In genomic region chr12:42511656-42512055, GRCh38 we compare ENCODE assay signal across 30 cellular contexts.
"Had no signal": no experiment of that assay in that cellular context is flagged by ENCODE, and none has a peak within 500 bp of the region (broad histone marks: within the 10 kb centered on the region; RNA-seq: fewer than 3 reads in every experiment).

No MANE protein-coding gene starts in this region.

- H3K4me2 ChIP-seq: neural progenitor cell had no signal

- H3K4me3 Mint-ChIP-seq: naive thymus-derived CD4-positive, alpha-beta T cell; natural killer cell; nephron; neural progenitor cell; stimulated activated memory B cell treated with anti-CD40 and anti-IgM and Interleukin-4, amounts not matched to agents 10 μg/mL and 1 μg/mL and 100 μg/mL, for 72 hours; stimulated activated naive CD8-positive, alpha-beta T cell treated with anti-CD3 and anti-CD28 coated beads, Interleukin-15, amount 100 ng/mL, for 72 hours; type B pancreatic cell had no signal

- H3K36me3 Mint-ChIP-seq: naive thymus-derived CD4-positive, alpha-beta T cell; natural killer cell; neural progenitor cell; stimulated activated memory B cell treated with anti-CD40 and anti-IgM and Interleukin-4, amounts not matched to agents 10 μg/mL and 1 μg/mL and 100 μg/mL, for 72 hours had no signal

- H3K27me3 Mint-ChIP-seq: stimulated activated memory B cell treated with anti-CD40 and anti-IgM and Interleukin-4, amounts not matched to agents 10 μg/mL and 1 μg/mL and 100 μg/mL, for 72 hours; stimulated activated naive CD8-positive, alpha-beta T cell treated with anti-CD3 and anti-CD28 coated beads, Interleukin-15, amount 100 ng/mL, for 72 hours; type B pancreatic cell had no signal

- H3K4me3 ChIP-seq: neural progenitor cell, pancreas, prostate gland, right atrium auricular region, right lobe of liver, sigmoid colon, suprapubic skin, testis, tibial artery, transverse colon, upper lobe of right lung, uterus had no signal

- H2AFZ ChIP-seq: neural progenitor cell had no signal

- H3K9me3 Mint-ChIP-seq: natural killer cell, nephron, neural progenitor cell had no signal

- H3K4me1 ChIP-seq: pancreas, prostate gland, right lobe of liver, suprapubic skin, testis, transverse colon, upper lobe of right lung, uterus had no signal

- H3K9ac ChIP-seq: neural progenitor cell had no signal

- H3K9me3 ChIP-seq: neutrophil, pancreas, prostate gland, right lobe of liver, sigmoid colon, suprapubic skin, testis, transverse colon, upper lobe of right lung, uterus had no signal

- H3K27ac ChIP-seq: neural progenitor cell, neutrophil, pancreas, prostate gland, right atrium auricular region, right lobe of liver, sigmoid colon, suprapubic skin, testis, tibial artery, transverse colon, upper lobe of right lung, uterus had no signal

- DNase-seq: naive thymus-derived CD4-positive, alpha-beta T cell; natural killer cell; nucleus accumbens; pancreas; retina; right lobe of liver; sigmoid colon; small intestine; stimulated activated CD4-positive, alpha-beta T cell treated with anti-CD3 and anti-CD28 coated beads, Interleukin-15, amount 100 ng/mL, for 24 hours; stimulated activated CD4-positive, alpha-beta T cell treated with anti-CD3 and anti-CD28 coated beads, Interleukin-2, amount 100 ng/mL, for 24 hours; stimulated activated CD4-positive, alpha-beta T cell treated with anti-CD3 and anti-CD28 coated beads, Interleukin-2, amount 100 ng/mL, for 48 hours; stimulated activated CD4-positive, alpha-beta T cell treated with anti-CD3 and anti-CD28 coated beads, Interleukin-4, amount 100 ng/mL, for 4 hours; stimulated activated CD8-positive, alpha-beta memory T cell treated with anti-CD3 and anti-CD28 coated beads, Interleukin-4, amount 100 ng/mL, for 48 hours; stimulated activated naive CD4-positive, alpha-beta T cell; stimulated activated naive CD8-positive, alpha-beta T cell treated with anti-CD3 and anti-CD28 coated beads, Interleukin-15, amount 100 ng/mL, for 72 hours; stimulated activated naive CD8-positive, alpha-beta T cell treated with anti-CD3 and anti-CD28 coated beads, Interleukin-15, Interleukin-2, amounts not matched to agents 100 U/mL and 50 U/mL, for 24 hours; substantia nigra; testis; tibial artery; transverse colon; upper lobe of right lung; uterus had no signal

- ATAC-seq: naive thymus-derived CD4-positive, alpha-beta T cell; natural killer cell; pancreas; right lobe of liver; stimulated activated memory B cell treated with anti-CD40 and anti-IgM and Interleukin-4, amounts not matched to agents 10 μg/mL and 1 μg/mL and 100 μg/mL, for 72 hours; stimulated activated naive CD8-positive, alpha-beta T cell treated with anti-CD3 and anti-CD28 coated beads, Interleukin-15, amount 100 ng/mL, for 72 hours; stimulated activated naive CD8-positive, alpha-beta T cell treated with anti-CD3 and anti-CD28 coated beads, Interleukin-15, Interleukin-2, amounts not matched to agents 100 U/mL and 50 U/mL, for 24 hours; upper lobe of right lung had no signal

- H3K27me3 ChIP-seq: neural progenitor cell, neutrophil, pancreas, right atrium auricular region, right lobe of liver, sigmoid colon, suprapubic skin, testis, tibial artery, transverse colon, upper lobe of right lung, uterus had no signal

- H3K4me1 Mint-ChIP-seq: naive thymus-derived CD4-positive, alpha-beta T cell; natural killer cell; stimulated activated memory B cell treated with anti-CD40 and anti-IgM and Interleukin-4, amounts not matched to agents 10 μg/mL and 1 μg/mL and 100 μg/mL, for 72 hours; stimulated activated naive CD8-positive, alpha-beta T cell treated with anti-CD3 and anti-CD28 coated beads, Interleukin-15, amount 100 ng/mL, for 72 hours had no signal

- H3K36me3 ChIP-seq: neural progenitor cell, neutrophil, pancreas, prostate gland, right atrium auricular region, right lobe of liver, sigmoid colon, suprapubic skin, tibial artery, transverse colon, upper lobe of right lung, uterus had no signal

- H3K27ac Mint-ChIP-seq: naive thymus-derived CD4-positive, alpha-beta T cell; natural killer cell; stimulated activated memory B cell treated with anti-CD40 and anti-IgM and Interleukin-4, amounts not matched to agents 10 μg/mL and 1 μg/mL and 100 μg/mL, for 72 hours; stimulated activated naive CD8-positive, alpha-beta T cell treated with anti-CD3 and anti-CD28 coated beads, Interleukin-15, amount 100 ng/mL, for 72 hours; type B pancreatic cell had no signal
